ENCODE assay signal across 16 cellular contexts in genomic region chr17:79938696-79939435, GRCh38.
A peak's percentile ranks its signal among the peaks of the same experiment; 100 is the strongest.
DNase-seq lines count a peak whose midpoint lies in the region; ATAC-seq and TF ChIP-seq lines count a peak whose summit lies in the region.
"Had no signal": no experiment of that assay in that cellular context is flagged by ENCODE, and none has a peak within 500 bp of the region (broad histone marks: within the 10 kb centered on the region; RNA-seq: fewer than 3 reads in every experiment).

No MANE protein-coding gene starts in this region.

- ATAC-seq in Right ventricle myocardium superior (ENCODE audit: poor library complexity) (no peak), mucosa of descending colon (no peak), GM18502 (IDR thresholded peaks at IDR 0.05; ENCODE audit: poor library complexity, unreplicated experiment) (no peak)

- H3K4me1 ChIP-seq in right atrium auricular region (peaks cover 0 to 20% of the 10 kb centered on the region in 2 donors), mucosa of descending colon (ENCODE audit: low read depth) (peaks cover under 1% of the 10 kb centered on the region)

- peaks cover 10% of the 10 kb centered on the region for H3K4me1 Mint-ChIP-seq in chondrocyte (ENCODE audit: low read depth)
- H3K4me1 Mint-ChIP-seq in nephron progenitor cell: peaks cover 71% of the 10 kb centered on the region
- peaks cover 9% of the 10 kb centered on the region for H3K4me1 Mint-ChIP-seq in activated T-helper 1 cell treated with anti-CD3 and anti-CD28 coated beads, Interleukin-12 subunit alpha, Interleukin-12 subunit beta, Interleukin-2, Interleukin-4 antibody, amounts not matched to agents 30 ng/mL and 10 ng/mL and 1 ng/mL, durations not matched to agents 14 hours and 24 hours and 36 hours (ENCODE audit: low read depth)

- H3K36me3 ChIP-seq in right atrium auricular region (peaks cover 10% of the 10 kb centered on the region), mucosa of descending colon (ENCODE audit: low read depth) (no peaks in the 10 kb centered on the region)

- DNase-seq in Right ventricle myocardium superior (peak; percentile 25), right atrium auricular region (ENCODE audit: low spot score) (no peak), chondrocyte (ENCODE audit: low spot score) (peak; percentile 76), mucosa of descending colon (peak in 2 of 3 donors; percentile 17 to 18), nephron progenitor cell (no peak), mucosa of gallbladder (ENCODE audit: low spot score) (no peak)
- DNase-seq in activated T-helper 1 cell treated with anti-CD3 and anti-CD28 coated beads, Interleukin-12 subunit alpha, Interleukin-12 subunit beta, Interleukin-2, Interleukin-4 antibody, amounts not matched to agents 30 ng/mL and 10 ng/mL and 1 ng/mL, durations not matched to agents 14 hours and 24 hours and 36 hours (ENCODE audit: low spot score): no peak
- DNase-seq: CD4-positive, CD25-positive, alpha-beta regulatory T cell; DMS79 treated with DMSO at 0.1 percent for 48 hours; GDM1; KBM-7; NCI-H146; NCI-H2227 treated with DMSO at 0.1 percent for 48 hours; NK-92 treated with Interleukin-12 subunit alpha and Interleukin-12 subunit beta, amount 100 ng/mL, for 24 hours; OCI-M1 had no signal

- H3K27ac Mint-ChIP-seq in chondrocyte (ENCODE audit: unreplicated experiment) (no peak overlapping the region), nephron progenitor cell (no peak overlapping the region)
- H3K27ac Mint-ChIP-seq in activated T-helper 1 cell treated with anti-CD3 and anti-CD28 coated beads, Interleukin-12 subunit alpha, Interleukin-12 subunit beta, Interleukin-2, Interleukin-4 antibody, amounts not matched to agents 30 ng/mL and 10 ng/mL and 1 ng/mL, durations not matched to agents 14 hours and 24 hours and 36 hours: no peak overlapping the region

- H3K4me3 Mint-ChIP-seq in chondrocyte (ENCODE audit: unreplicated experiment): no peak overlapping the region
- H3K4me3 Mint-ChIP-seq in nephron progenitor cell: no peak overlapping the region
- no peak overlapping the region for H3K4me3 Mint-ChIP-seq in activated T-helper 1 cell treated with anti-CD3 and anti-CD28 coated beads, Interleukin-12 subunit alpha, Interleukin-12 subunit beta, Interleukin-2, Interleukin-4 antibody, amounts not matched to agents 30 ng/mL and 10 ng/mL and 1 ng/mL, durations not matched to agents 14 hours and 24 hours and 36 hours

- H3K36me3 Mint-ChIP-seq in chondrocyte (ENCODE audit: low read depth) (peaks cover 21% of the 10 kb centered on the region), nephron progenitor cell (ENCODE audit: low read depth) (peaks cover 31% of the 10 kb centered on the region)
- H3K36me3 Mint-ChIP-seq in activated T-helper 1 cell treated with anti-CD3 and anti-CD28 coated beads, Interleukin-12 subunit alpha, Interleukin-12 subunit beta, Interleukin-2, Interleukin-4 antibody, amounts not matched to agents 30 ng/mL and 10 ng/mL and 1 ng/mL, durations not matched to agents 14 hours and 24 hours and 36 hours (ENCODE audit: low read depth): no peaks in the 10 kb centered on the region
- H3K36me3 Mint-ChIP-seq: CD4-positive, CD25-positive, alpha-beta regulatory T cell had no signal

- no peak overlapping the region for H3K4me3 ChIP-seq in right atrium auricular region
- H3K4me3 ChIP-seq in mucosa of descending colon: no peak overlapping the region

- no peak for TF ChIP-seq CTCF in right atrium auricular region (IDR thresholded peaks at IDR 0.05)
- TF ChIP-seq CTCF in chondrocyte (IDR thresholded peaks at IDR 0.05): no peak
- no peak for TF ChIP-seq CTCF in mucosa of descending colon (IDR thresholded peaks at IDR 0.05)
- no peak for TF ChIP-seq CTCF in nephron progenitor cell (IDR thresholded peaks at IDR 0.05)

- intact Hi-C loops in Right ventricle myocardium superior (cut with DNase I): no loop called here
- intact Hi-C loops in mucosa of descending colon (cut with DNase I, micrococcal nuclease): no loop called here
- intact Hi-C loops in activated T-helper 1 cell treated with anti-CD3 and anti-CD28 coated beads, Interleukin-12 subunit alpha, Interleukin-12 subunit beta, Interleukin-2, Interleukin-4 antibody, amounts not matched to agents 30 ng/mL and 10 ng/mL and 1 ng/mL, durations not matched to agents 14 hours and 24 hours and 36 hours (cut with micrococcal nuclease): no loop called here

- H3K27me3 ChIP-seq in right atrium auricular region: no peaks in the 10 kb centered on the region

- no peaks in the 10 kb centered on the region for H3K27me3 Mint-ChIP-seq in chondrocyte (ENCODE audit: low read depth)
- H3K27me3 Mint-ChIP-seq in nephron progenitor cell (ENCODE audit: low read depth, poor library complexity): no peaks in the 10 kb centered on the region
- peaks cover 6% of the 10 kb centered on the region for H3K27me3 Mint-ChIP-seq in activated T-helper 1 cell treated with anti-CD3 and anti-CD28 coated beads, Interleukin-12 subunit alpha, Interleukin-12 subunit beta, Interleukin-2, Interleukin-4 antibody, amounts not matched to agents 30 ng/mL and 10 ng/mL and 1 ng/mL, durations not matched to agents 14 hours and 24 hours and 36 hours (ENCODE audit: insufficient read depth)

- H3K9me3 ChIP-seq in right atrium auricular region (no peaks in the 10 kb centered on the region), mucosa of descending colon (no peaks in the 10 kb centered on the region)

- H3K9me3 Mint-ChIP-seq in chondrocyte (ENCODE audit: low read depth) (no peaks in the 10 kb centered on the region), nephron progenitor cell (no peaks in the 10 kb centered on the region)
- H3K9me3 Mint-ChIP-seq in activated T-helper 1 cell treated with anti-CD3 and anti-CD28 coated beads, Interleukin-12 subunit alpha, Interleukin-12 subunit beta, Interleukin-2, Interleukin-4 antibody, amounts not matched to agents 30 ng/mL and 10 ng/mL and 1 ng/mL, durations not matched to agents 14 hours and 24 hours and 36 hours: no peaks in the 10 kb centered on the region

- no peak overlapping the region for H3K27ac ChIP-seq in right atrium auricular region

Comparison
In these comparisons a context has a peak if more than half of its experiments do, and no peak if none do; other contexts are left out.
1. DNase-seq: peak in Right ventricle myocardium superior (single experiment), chondrocyte (single experiment) and mucosa of descending colon (2 of 3); none in right atrium auricular region (single experiment), nephron progenitor cell (single experiment), activated T-helper 1 cell treated with anti-CD3 and anti-CD28 coated beads, Interleukin-12 subunit alpha, Interleukin-12 subunit beta, Interleukin-2, Interleukin-4 antibody, amounts not matched to agents 30 ng/mL and 10 ng/mL and 1 ng/mL, durations not matched to agents 14 hours and 24 hours and 36 hours (single experiment) and mucosa of gallbladder (single experiment).